24 cellular contexts compared by ENCODE assay signal in genomic region chr2:40483590-40483989, GRCh38. TPM values are rescaled to one million over a fixed set of nuclear protein-coding genes. Genes with fewer than 3 reads are reported as not detected.
"Had no signal": no experiment of that assay in that cellular context is flagged by ENCODE, and none has a peak within 500 bp of the region (broad histone marks: within the 10 kb centered on the region; RNA-seq: fewer than 3 reads in every experiment).

No MANE protein-coding gene starts in this region.

- H3K27ac ChIP-seq: KMS-11, RWPE1 had no signal

- H3K36me3 Mint-ChIP-seq: T-cell had no signal

- H3K27ac Mint-ChIP-seq: IgD-negative memory B cell, T-cell had no signal

- DNase-seq: MV-4-11, NCI-H1048, NCI-H1105, NCI-H1417, NCI-H1436 treated with DMSO at 0.1 percent for 48 hours, NCI-H1694, NCI-H1930, NCI-H2081, NCI-H2107, NCI-H226, NCI-H446, NCI-H510A, NCI-H524 treated with DMSO at 0.1 percent for 48 hours, NCI-H69, NCI-H774, SHP77, SK-N-SH, SW 1271, T-cell had no signal

- H3K9me3 ChIP-seq: SK-N-SH had no signal

- ATAC-seq: K562, Panc1, T-cell had no signal

- H3K4me3 Mint-ChIP-seq: IgD-negative memory B cell, T-cell had no signal

- H3K27me3 Mint-ChIP-seq: IgD-negative memory B cell, T-cell had no signal

- H3K9me3 Mint-ChIP-seq: T-cell had no signal

- H3K4me3 ChIP-seq: K562 had no signal

RNA-seq across cellular contexts. Expression of gene SLC8A1, which starts 31.7 kb away (rescaled TPM):
- total RNA-seq: K562 had no signal
- polyA plus RNA-seq: IgD-negative memory B cell, K562 had no signal
